Comparison of ENCODE assay signal across 7 cellular contexts in genomic region chr6:10414766-10415592, GRCh38. TPM values are rescaled to one million over a fixed set of nuclear protein-coding genes. Genes with fewer than 3 reads are reported as not detected.
DNase-seq lines count a peak whose midpoint lies in the region; ATAC-seq, FAIRE-seq and TF ChIP-seq lines count a peak whose summit lies in the region.

Gene TFAP2A (minus strand): TSS chr6:10415074. CDS start chr6:10414991, 83 bp downstream.

- in situ Hi-C loops in GM23248 (cut with MboI) (loop anchor here (25.0 kb wide), 1 partner anchor 1428 kb away; no protein-coding TSS in a partner anchor), gastrocnemius medialis (cut with MboI; ENCODE audit: low sequenced_read_pairs in 4 of 4) (no loop called here)

- TF ChIP-seq CTCF in gastrocnemius medialis (IDR thresholded peaks at IDR 0.05 in 4 of 5, conservative IDR thresholded peaks at IDR 0.05 in 1 of 5): no peak

- peaks cover 34% of the 10 kb centered on the region for H3K79me2 ChIP-seq in GM23248 (ENCODE audit: insufficient read depth)

- 5 to 8% methylated on average over 50 to 56 of the region's 56 CpGs for WGBS in GM23248 (ENCODE audit: low coverage in 1 of 2, low lambda C conversion rate in 2 of 2, missing lambda C conversion rate in 2 of 2), 2 experiments
- 5 to 8% methylated on average over 48 to 56 of the region's 56 CpGs for WGBS in esophagus, 2 donors

- intact Hi-C loops in gastrocnemius medialis (cut with DNase I; ENCODE audit: low total_unique reads): no loop called here

- no peaks in the 10 kb centered on the region for H4K20me1 ChIP-seq in GM23248 (ENCODE audit: insufficient read depth)

- H3K9me3 ChIP-seq in GM23248 (ENCODE audit: low read depth) (no peaks in the 10 kb centered on the region), esophagus (ENCODE audit: control insufficient read depth in 2 of 2, insufficient read depth in 1 of 2, low read depth in 1 of 2, low read length in 1 of 2) (peaks cover 0 to 2% of the 10 kb centered on the region in 2 donors), gastrocnemius medialis (no peaks in the 10 kb centered on the region)

- no peaks in the 10 kb centered on the region; the same call in 1 of the 2 replicates for H3K4me1 ChIP-seq in GM23248 (ENCODE audit: insufficient read depth)
- peaks cover 3% of the 10 kb centered on the region in 2 donors for H3K4me1 ChIP-seq in esophagus (ENCODE audit: control insufficient read depth in 2 of 2, insufficient read depth in 2 of 2, low read length in 1 of 2)
- peaks cover 25 to 42% of the 10 kb centered on the region in 2 donors for H3K4me1 ChIP-seq in gastrocnemius medialis

- H3K4me3 ChIP-seq in GM23248 (peak within 1 kb of the TSS; percentile 98), esophagus (ENCODE audit: low read depth in 1 of 2, low read length in 2 of 2) (peak within 1 kb of the TSS; percentile 78 to 87), gastrocnemius medialis (peak within 1 kb of the TSS in 3 of 4 donors; percentile 3 to 93 (median 65))

- H3F3A ChIP-seq in GM23248 (ENCODE audit: insufficient read depth): no peaks in the 10 kb centered on the region

- H3K9ac ChIP-seq in GM23248: peak within 1 kb of the TSS; percentile 93

- ATAC-seq in gastrocnemius medialis: no peak

- peak within 1 kb of the TSS; percentile 69 for H3K4me2 ChIP-seq in GM23248 (ENCODE audit: unreplicated experiment)

- no peaks in the 10 kb centered on the region for H3K36me3 ChIP-seq in GM23248 (ENCODE audit: low read depth)
- H3K36me3 ChIP-seq in esophagus (ENCODE audit: control insufficient read depth in 2 of 2, insufficient read depth in 2 of 2, low read length in 1 of 2): no peaks in the 10 kb centered on the region
- H3K36me3 ChIP-seq in gastrocnemius medialis: no peaks in the 10 kb centered on the region

- FAIRE-seq in RCC 7860 (lab: Jason Lieb, UNC): no peak

- H3K27me3 ChIP-seq in GM23248 (replicated peaks; ENCODE audit: insufficient read depth): peaks cover 34% of the 10 kb centered on the region
- H3K27me3 ChIP-seq in esophagus (ENCODE audit: control insufficient read depth in 1 of 2, insufficient read depth in 2 of 2, low read length in 2 of 2): peaks cover 0 to 3% of the 10 kb centered on the region in 2 donors
- H3K27me3 ChIP-seq in gastrocnemius medialis: peaks cover 94 to 100% (median 100%) of the 10 kb centered on the region in 3 donors

- DNase-seq in GM23248 (peak; percentile 74), RCC 7860 (ENCODE audit: low spot score) (peak; percentile 42), gastrocnemius medialis (no peak), hypothalamus (lab: John Stamatoyannopoulos, UW) (no peak), AG08396 (ENCODE audit: low spot score) (no peak), medulla oblongata (ENCODE audit: extremely low spot score) (no peak)

- no peak for TF ChIP-seq POLR2A in gastrocnemius medialis (IDR thresholded peaks at IDR 0.05)

- no peaks in the 10 kb centered on the region for H3K9me2 ChIP-seq in GM23248 (ENCODE audit: insufficient read depth)

- H3K27ac ChIP-seq in GM23248 (peak within 1 kb of the TSS; percentile 85), esophagus (ENCODE audit: low read depth in 2 of 2, low read length in 1 of 2) (peak within 1 kb of the TSS; percentile 95 to 99), gastrocnemius medialis (no peak within 1 kb of the TSS)

- peak within 1 kb of the TSS; percentile 65 for H2AFZ ChIP-seq in GM23248

RNA-seq across cellular contexts. Expression of gene TFAP2A, which starts in this region (rescaled TPM):
- 1.9 and 2.5 TPM in 2 replicates for total RNA-seq in GM23248 (2014; rRNA removed; shearing (Covaris generic))
- polyA plus RNA-seq in GM23248 (2016; fragmentation: Nextera tagmentation; extraction: Ambion mirVana) (7.2 and 8.4 TPM in 2 replicates), esophagus (10 to 100 TPM; 20.9 to 28.8 TPM)
- not detected for total RNA-seq in gastrocnemius medialis

Comparison
In these comparisons a context has a peak if more than half of its experiments do, and no peak if none do; other contexts are left out.
1. DNase-seq: peak in GM23248 (single experiment) and RCC 7860 (single experiment); none in gastrocnemius medialis (0 of 2), hypothalamus (0 of 51), AG08396 (single experiment) and medulla oblongata (single experiment).
2. H3K27ac ChIP-seq: peak in GM23248 (single experiment) and esophagus (2 of 2); none in gastrocnemius medialis (0 of 4).
3. Peak in every context shown above with its lines, with median percentiles within 50 percentile points of each other: H3K4me3 ChIP-seq.